ENCODE assay signal across 8 cellular contexts in the genomic region with DNA sequence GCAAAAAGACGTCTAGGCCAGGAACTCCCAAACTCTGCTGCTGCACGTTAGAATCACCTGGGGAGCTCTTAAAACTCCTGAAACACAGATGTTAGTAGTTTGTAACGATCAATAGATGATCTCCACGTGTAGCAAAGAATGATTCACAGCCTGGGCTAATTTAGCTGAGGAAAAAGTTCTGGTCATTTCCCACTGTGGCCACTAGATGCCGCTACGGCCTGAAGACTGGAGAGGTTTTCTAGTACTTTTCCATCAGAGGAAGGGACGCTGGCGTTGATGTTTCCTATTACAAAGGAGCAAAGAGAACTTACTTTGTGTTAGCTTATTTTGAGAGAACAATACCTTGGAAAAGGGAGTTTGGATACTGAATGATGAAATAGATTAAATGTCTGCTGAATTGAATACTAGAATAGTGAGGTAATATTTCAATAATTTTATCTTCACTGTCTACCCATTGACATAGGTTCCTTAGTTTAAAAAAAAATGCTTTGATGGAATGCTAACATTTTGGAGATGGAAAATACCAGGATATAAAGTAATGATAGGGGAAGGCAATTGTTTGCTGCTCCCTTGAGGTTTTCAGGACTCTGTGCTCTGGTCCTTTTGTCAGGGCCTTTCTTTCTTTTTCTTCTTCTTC.
DNase-seq lines count a peak whose midpoint lies in the region; ATAC-seq and TF ChIP-seq lines count a peak whose summit lies in the region.

No MANE protein-coding gene starts in this region.

- no peaks in the 10 kb centered on the region for H3K9me3 Mint-ChIP-seq in activated naive CD4-positive, alpha-beta T cell treated with anti-CD3 and anti-CD28 coated beads, Interleukin-2, amount 50 U/mL, for 72 hours
- no peaks in the 10 kb centered on the region for H3K9me3 Mint-ChIP-seq in progenitor cell of endocrine pancreas (ENCODE audit: low read depth)

- DNase-seq in GM12864 (ENCODE audit: low read depth) (no peak), NCI-H1105 (lab: John Stamatoyannopoulos, UW) (peak; percentile 74), Right ventricle myocardium superior (peak; percentile 72), progenitor cell of endocrine pancreas (ENCODE audit: low spot score, unreplicated experiment) (peak; percentile 77)
- peak; percentile 68 to 77 for DNase-seq in activated naive CD4-positive, alpha-beta T cell treated with anti-CD3 and anti-CD28 coated beads, Interleukin-2, amount 50 U/mL, for 72 hours (ENCODE audit: low spot score in 2 of 2)

- intact Hi-C loops in Right ventricle myocardium superior (cut with DNase I): loop anchor here (5.0 to 10.0 kb wide), 3 partner anchors 163 to 361 kb away; a partner anchor contains a TSS

- no peak overlapping the region for H3K27ac Mint-ChIP-seq in activated naive CD4-positive, alpha-beta T cell treated with anti-CD3 and anti-CD28 coated beads, Interleukin-2, amount 50 U/mL, for 72 hours
- H3K27ac Mint-ChIP-seq in progenitor cell of endocrine pancreas: no peak overlapping the region

- H3K27me3 Mint-ChIP-seq in progenitor cell of endocrine pancreas: peaks cover 19% of the 10 kb centered on the region

- TF ChIP-seq CTCF in GM12864 (IDR thresholded peaks at IDR 0.05; ENCODE audit: low read depth, low read length, missing control alignments) (peak; percentile 87), progenitor cell of endocrine pancreas (IDR thresholded peaks at IDR 0.05; ENCODE audit: unreplicated experiment) (peak; percentile 91)

- H3K4me3 Mint-ChIP-seq in progenitor cell of endocrine pancreas (ENCODE audit: low read depth): no peak overlapping the region

- H3K36me3 Mint-ChIP-seq in activated naive CD4-positive, alpha-beta T cell treated with anti-CD3 and anti-CD28 coated beads, Interleukin-2, amount 50 U/mL, for 72 hours: no peaks in the 10 kb centered on the region
- H3K36me3 Mint-ChIP-seq in progenitor cell of endocrine pancreas (ENCODE audit: insufficient read depth): no peaks in the 10 kb centered on the region

- peaks cover 5% of the 10 kb centered on the region for H3K4me1 Mint-ChIP-seq in progenitor cell of endocrine pancreas (ENCODE audit: low read depth)

- no peak overlapping the region for H3K4me3 ChIP-seq in GM12864 (ENCODE audit: low read depth, low read length)

- peak; percentile 79 for ATAC-seq in HG02623 (IDR thresholded peaks at IDR 0.05; ENCODE audit: unreplicated experiment)
- ATAC-seq in SK-N-SH treated with all-trans-retinoic acid at 6 μM for 48 hours: peak; percentile 90
- ATAC-seq in activated naive CD4-positive, alpha-beta T cell treated with anti-CD3 and anti-CD28 coated beads, Interleukin-2, amount 50 U/mL, for 72 hours: peak; percentile 78
- ATAC-seq in Right ventricle myocardium superior (ENCODE audit: poor library complexity): peak; percentile 85
- no peak for ATAC-seq in GM18520 (IDR thresholded peaks at IDR 0.05; ENCODE audit: unreplicated experiment)

TF ChIP-seq in SK-N-SH treated with all-trans-retinoic acid at 6 μM for 48 hours, 23 proteins besides CTCF, POLR2A, EP300 and RAD21:
- TF ChIP-seq, protein P1, sequence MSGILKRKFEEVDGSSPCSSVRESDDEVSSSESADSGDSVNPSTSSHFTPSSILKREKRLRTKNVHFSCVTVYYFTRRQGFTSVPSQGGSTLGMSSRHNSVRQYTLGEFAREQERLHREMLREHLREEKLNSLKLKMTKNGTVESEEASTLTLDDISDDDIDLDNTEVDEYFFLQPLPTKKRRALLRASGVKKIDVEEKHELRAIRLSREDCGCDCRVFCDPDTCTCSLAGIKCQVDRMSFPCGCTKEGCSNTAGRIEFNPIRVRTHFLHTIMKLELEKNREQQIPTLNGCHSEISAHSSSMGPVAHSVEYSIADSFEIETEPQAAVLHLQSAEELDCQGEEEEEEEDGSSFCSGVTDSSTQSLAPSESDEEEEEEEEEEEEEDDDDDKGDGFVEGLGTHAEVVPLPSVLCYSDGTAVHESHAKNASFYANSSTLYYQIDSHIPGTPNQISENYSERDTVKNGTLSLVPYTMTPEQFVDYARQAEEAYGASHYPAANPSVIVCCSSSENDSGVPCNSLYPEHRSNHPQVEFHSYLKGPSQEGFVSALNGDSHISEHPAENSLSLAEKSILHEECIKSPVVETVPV (CRISPR knock-in tag; IDR thresholded peaks at IDR 0.05): no peak
- no peak for TF ChIP-seq ZNF565 (CRISPR knock-in tag; conservative IDR thresholded peaks at IDR 0.05; ENCODE audit: low read depth)
- no peak for TF ChIP-seq ZNF70 (CRISPR knock-in tag; IDR thresholded peaks at IDR 0.05)
- no peak for TF ChIP-seq SNAI2 (CRISPR knock-in tag; IDR thresholded peaks at IDR 0.05)
- no peak for TF ChIP-seq PPARA (CRISPR knock-in tag; IDR thresholded peaks at IDR 0.05; ENCODE audit: borderline replicate concordance)
- TF ChIP-seq ARNTL (CRISPR knock-in tag; IDR thresholded peaks at IDR 0.05; ENCODE audit: borderline replicate concordance, low read depth): no peak
- TF ChIP-seq, protein P2, sequence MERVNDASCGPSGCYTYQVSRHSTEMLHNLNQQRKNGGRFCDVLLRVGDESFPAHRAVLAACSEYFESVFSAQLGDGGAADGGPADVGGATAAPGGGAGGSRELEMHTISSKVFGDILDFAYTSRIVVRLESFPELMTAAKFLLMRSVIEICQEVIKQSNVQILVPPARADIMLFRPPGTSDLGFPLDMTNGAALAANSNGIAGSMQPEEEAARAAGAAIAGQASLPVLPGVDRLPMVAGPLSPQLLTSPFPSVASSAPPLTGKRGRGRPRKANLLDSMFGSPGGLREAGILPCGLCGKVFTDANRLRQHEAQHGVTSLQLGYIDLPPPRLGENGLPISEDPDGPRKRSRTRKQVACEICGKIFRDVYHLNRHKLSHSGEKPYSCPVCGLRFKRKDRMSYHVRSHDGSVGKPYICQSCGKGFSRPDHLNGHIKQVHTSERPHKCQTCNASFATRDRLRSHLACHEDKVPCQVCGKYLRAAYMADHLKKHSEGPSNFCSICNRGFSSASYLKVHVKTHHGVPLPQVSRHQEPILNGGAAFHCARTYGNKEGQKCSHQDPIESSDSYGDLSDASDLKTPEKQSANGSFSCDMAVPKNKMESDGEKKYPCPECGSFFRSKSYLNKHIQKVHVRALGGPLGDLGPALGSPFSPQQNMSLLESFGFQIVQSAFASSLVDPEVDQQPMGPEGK (CRISPR knock-in tag; IDR thresholded peaks at IDR 0.05; ENCODE audit: borderline replicate concordance): no peak
- TF ChIP-seq ZFP30 (CRISPR knock-in tag; IDR thresholded peaks at IDR 0.05): no peak
- no peak for TF ChIP-seq RARB (CRISPR knock-in tag; IDR thresholded peaks at IDR 0.05)
- no peak for TF ChIP-seq ZNF8 (CRISPR knock-in tag; IDR thresholded peaks at IDR 0.05)
- TF ChIP-seq TCF4 (CRISPR knock-in tag; IDR thresholded peaks at IDR 0.05; ENCODE audit: borderline replicate concordance): no peak
- TF ChIP-seq ZFP3 (CRISPR knock-in tag; IDR thresholded peaks at IDR 0.05): no peak
